Comparison of ENCODE assay signal across 15 cellular contexts in genomic region chr13:98487522-98487921, GRCh38.
A peak's percentile ranks its signal among the peaks of the same experiment; 100 is the strongest.
DNase-seq lines count a peak whose midpoint lies in the region; ATAC-seq, FAIRE-seq and TF ChIP-seq lines count a peak whose summit lies in the region.
"Had no signal": no experiment of that assay in that cellular context is flagged by ENCODE, and none has a peak within 500 bp of the region (broad histone marks: within the 10 kb centered on the region; RNA-seq: fewer than 3 reads in every experiment).

No MANE protein-coding gene starts in this region.

- H3K9me3 ChIP-seq in HepG2 (ENCODE audit: low read length) (no peaks in the 10 kb centered on the region), right lobe of liver (no peaks in the 10 kb centered on the region), vagina (no peaks in the 10 kb centered on the region), esophagus muscularis mucosa (no peaks in the 10 kb centered on the region)

- ATAC-seq in HepG2 (no peak), right lobe of liver (no peak), HG02870 (IDR thresholded peaks at IDR 0.05; ENCODE audit: unreplicated experiment) (no peak)
- ATAC-seq: Right ventricle myocardium inferior had no signal

- BruUV-seq in HepG2 (replicated peaks; lab: Mats Ljungman, UMichigan) = no TSS peak

- intact Hi-C loops in HepG2 (cut with micrococcal nuclease; ENCODE audit: unreplicated experiment) = no loop called here
- intact Hi-C loops in right lobe of liver (cut with DNase I) = loop anchor here in 1 of 2 donors (10.0 kb wide), 1 partner anchor 77 kb away; no protein-coding TSS in a partner anchor
- intact Hi-C loops in vagina (cut with DNase I) = loop anchor here (10.0 kb wide), 1 partner anchor 87 kb away; the partner anchor contains the start of gene STK24
- intact Hi-C loops in esophagus muscularis mucosa (cut with DNase I) = no loop called here

- peaks cover 6% of the 10 kb centered on the region for H3K27me3 Mint-ChIP-seq in endothelial cell (ENCODE audit: unreplicated experiment)
- H3K27me3 Mint-ChIP-seq: activated CD4-positive, alpha-beta T cell treated with anti-CD3 and anti-CD28 coated beads, Interleukin-2, amount 10 ng/mL, durations not matched to agents 7 days and 5 days had no signal

- 86% methylated on average over 5 of the region's 5 CpGs for WGBS in HepG2 (ENCODE audit: low lambda C conversion rate)
- WGBS in right lobe of liver (ENCODE audit: insufficient coverage, low coverage, low lambda C conversion rate, missing lambda C conversion rate) = 75% methylated on average over 5 of the region's 5 CpGs
- WGBS in esophagus muscularis mucosa = 77% methylated on average over 5 of the region's 5 CpGs

- FAIRE-seq in HepG2 (lab: Jason Lieb, UNC) = no peak
- FAIRE-seq: frontal cortex had no signal

- CTCF ChIA-PET in HepG2 (lab: Yijun Ruan, JAX; ENCODE audit: low intra/inter-chr PET ratio, low total read pairs) = no interaction called here

- H3K36me3 Mint-ChIP-seq in endothelial cell (ENCODE audit: low read depth, unreplicated experiment) = peaks cover 8% of the 10 kb centered on the region

- H3K9ac ChIP-seq in HepG2 (ENCODE audit: insufficient read depth, low read depth, low read length) = no peak overlapping the region

- H3K4me1 ChIP-seq in HepG2 (ENCODE audit: insufficient read depth, low read length) (peaks cover 99% of the 10 kb centered on the region), right lobe of liver (peaks cover 0 to 68% (median 32%) of the 10 kb centered on the region in 4 donors), vagina (peaks cover 97% of the 10 kb centered on the region), esophagus muscularis mucosa (peaks cover 78 to 100% (median 99%) of the 10 kb centered on the region in 4 donors)

- H3K27ac ChIP-seq in HepG2 (ENCODE audit: extremely low read length, insufficient read depth, low read length) = peak overlapping the region; percentile 1
- H3K27ac ChIP-seq in right lobe of liver = no peak overlapping the region
- H3K27ac ChIP-seq in vagina = peak overlapping the region; percentile 57
- no peak overlapping the region for H3K27ac ChIP-seq in esophagus muscularis mucosa (replicated peaks in 1 of 4)

- H3K4me2 ChIP-seq in HepG2 (ENCODE audit: low read depth, low read length) = no peak overlapping the region

- peaks cover 97% of the 10 kb centered on the region for H3K79me2 ChIP-seq in HepG2 (ENCODE audit: insufficient read depth, low read length)

- H3K27ac Mint-ChIP-seq in endothelial cell (ENCODE audit: unreplicated experiment) = peak overlapping the region; percentile 34
- H3K27ac Mint-ChIP-seq: activated CD4-positive, alpha-beta T cell treated with anti-CD3 and anti-CD28 coated beads, Interleukin-2, amount 10 ng/mL, durations not matched to agents 7 days and 5 days; activated T-helper 2 cell treated with anti-CD3 and anti-CD28 coated beads, Interferon-gamma antibody, Interleukin-2, Interleukin-4, amounts not matched to agents 10 μg/mL and 5 μg/mL and 100 μg/mL, durations not matched to agents 14 hours and 24 hours and 36 hours; immature natural killer cell had no signal

- H3K36me3 ChIP-seq in HepG2 (replicated peaks in 1 of 2; ENCODE audit: control insufficient read depth in 1 of 2, insufficient read depth in 2 of 2, low read length in 2 of 2) (peaks cover 2 to 4% of the 10 kb centered on the region in 2 experiments; a peak in 3 of 5 replicates), right lobe of liver (no peaks in the 10 kb centered on the region), vagina (no peaks in the 10 kb centered on the region), esophagus muscularis mucosa (no peaks in the 10 kb centered on the region)

- peaks cover 77% of the 10 kb centered on the region for H3K4me1 Mint-ChIP-seq in endothelial cell (ENCODE audit: unreplicated experiment)

- in situ Hi-C loops in HepG2 (cut with HindIII; ENCODE audit: extremely low pct_ligation_motif_present, low pct_unique_long_range_greater_than_20kb) = no loop called here

- POLR2A ChIA-PET in HepG2 (lab: Yijun Ruan, JAX) = no interaction called here

- peaks cover 11% of the 10 kb centered on the region for H4K20me1 ChIP-seq in HepG2 (ENCODE audit: insufficient read depth, low read length)

- TF ChIP-seq RAD21 in HepG2 (CRISPR knock-in tag; IDR thresholded peaks at IDR 0.05) = no peak

- H3K27me3 ChIP-seq in HepG2 (ENCODE audit: control insufficient read depth in 1 of 2, insufficient read depth in 2 of 2, low read length in 2 of 2) (no peaks in the 10 kb centered on the region), right lobe of liver (no peaks in the 10 kb centered on the region), vagina (no peaks in the 10 kb centered on the region), esophagus muscularis mucosa (no peaks in the 10 kb centered on the region)

- TF ChIP-seq POLR2A in HepG2 (IDR thresholded peaks at IDR 0.05; ENCODE audit: insufficient read depth in 1 of 2, low read depth in 2 of 2, low read length in 2 of 2) (no peak), right lobe of liver (IDR thresholded peaks at IDR 0.05) (no peak), vagina (IDR thresholded peaks at IDR 0.05) (no peak), esophagus muscularis mucosa (IDR thresholded peaks at IDR 0.05; ENCODE audit: low read depth) (no peak)

- no peak overlapping the region for H2AFZ ChIP-seq in HepG2 (ENCODE audit: low read length)

- no peak for TF ChIP-seq EP300 in HepG2 (IDR thresholded peaks at IDR 0.05; ENCODE audit: low read depth in 2 of 2, low read length in 2 of 2)
- TF ChIP-seq EP300 in HepG2 (CRISPR knock-in tag; IDR thresholded peaks at IDR 0.05; ENCODE audit: borderline replicate concordance) = no peak
- TF ChIP-seq EP300 in esophagus muscularis mucosa (IDR thresholded peaks at IDR 0.05) = no peak

- TF ChIP-seq CTCF in HepG2 (CRISPR knock-in tag; IDR thresholded peaks at IDR 0.05) (no peak), right lobe of liver (IDR thresholded peaks at IDR 0.05) (no peak), endothelial cell (IDR thresholded peaks at IDR 0.05; ENCODE audit: unreplicated experiment) (no peak), vagina (IDR thresholded peaks at IDR 0.05) (no peak), esophagus muscularis mucosa (IDR thresholded peaks at IDR 0.05) (no peak)

- no peak overlapping the region for H3K4me3 ChIP-seq in HepG2 (replicated peaks in 1 of 3; ENCODE audit: insufficient read depth in 1 of 3, low read depth in 2 of 3, low read length in 3 of 3)
- no peak overlapping the region for H3K4me3 ChIP-seq in right lobe of liver
- H3K4me3 ChIP-seq in vagina = no peak overlapping the region
- H3K4me3 ChIP-seq in esophagus muscularis mucosa = no peak overlapping the region

- no peaks in the 10 kb centered on the region for H3K9me3 Mint-ChIP-seq in endothelial cell (ENCODE audit: unreplicated experiment)
- H3K9me3 Mint-ChIP-seq: activated CD4-positive, alpha-beta T cell treated with anti-CD3 and anti-CD28 coated beads, Interleukin-2, amount 10 ng/mL, durations not matched to agents 7 days and 5 days; activated T-helper 2 cell treated with anti-CD3 and anti-CD28 coated beads, Interferon-gamma antibody, Interleukin-2, Interleukin-4, amounts not matched to agents 10 μg/mL and 5 μg/mL and 100 μg/mL, durations not matched to agents 14 hours and 24 hours and 36 hours; immature natural killer cell had no signal

- H3K4me3 Mint-ChIP-seq in endothelial cell (ENCODE audit: unreplicated experiment) = no peak overlapping the region
- H3K4me3 Mint-ChIP-seq: activated CD4-positive, alpha-beta T cell treated with anti-CD3 and anti-CD28 coated beads, Interleukin-2, amount 10 ng/mL, durations not matched to agents 7 days and 5 days; immature natural killer cell had no signal

- no peak for DNase-seq in HepG2 (ENCODE audit: low spot score)
- DNase-seq in right lobe of liver = no peak
- DNase-seq in NOMO-1 treated with DMSO at 0.1 percent for 48 hours (lab: John Stamatoyannopoulos, UW; ENCODE audit: unreplicated experiment) = peak; percentile 43
- no peak for DNase-seq in endothelial cell (ENCODE audit: low spot score)
- DNase-seq in vagina (ENCODE audit: extremely low spot score in 2 of 2) = no peak
- DNase-seq in esophagus muscularis mucosa (ENCODE audit: extremely low spot score) = no peak
- DNase-seq in NCI-H748 treated with DMSO at 0.1 percent for 48 hours (lab: John Stamatoyannopoulos, UW) = no peak
- DNase-seq: activated CD4-positive, alpha-beta T cell treated with anti-CD3 and anti-CD28 coated beads, Interleukin-2, amount 10 ng/mL, durations not matched to agents 7 days and 5 days; immature natural killer cell; NCI-H1436; NCI-H510A treated with DMSO at 0.1 percent for 48 hours had no signal

TF ChIP-seq in HepG2, 621 proteins besides CTCF, POLR2A, EP300 and RAD21:
- no peak for TF ChIP-seq ZNF841 (CRISPR knock-in tag; IDR thresholded peaks at IDR 0.05; ENCODE audit: borderline replicate concordance)
- TF ChIP-seq PATZ1 (CRISPR knock-in tag; IDR thresholded peaks at IDR 0.05) = no peak
- TF ChIP-seq AKAP8 (CRISPR knock-in tag; IDR thresholded peaks at IDR 0.05) = no peak
- no peak for TF ChIP-seq ZNF75D (CRISPR knock-in tag; IDR thresholded peaks at IDR 0.05; ENCODE audit: borderline replicate concordance)

Comparison
In these comparisons a context has a peak if more than half of its experiments do, and no peak if none do; other contexts are left out.
1. H3K27ac ChIP-seq: peak in HepG2 (single experiment) and vagina (single experiment); none in right lobe of liver (0 of 3) and esophagus muscularis mucosa (0 of 4).